9 cellular contexts compared by ENCODE assay signal in genomic region chr12:116454950-116455447, GRCh38.
DNase-seq lines count a peak whose midpoint lies in the region; ATAC-seq, FAIRE-seq and TF ChIP-seq lines count a peak whose summit lies in the region.
"Had no signal": no experiment of that assay in that cellular context is flagged by ENCODE, and none has a peak within 500 bp of the region (broad histone marks: within the 10 kb centered on the region; RNA-seq: fewer than 3 reads in every experiment).

No MANE protein-coding gene starts in this region.

- intact Hi-C loops in Right ventricle myocardium superior (cut with DNase I) = no loop called here
- intact Hi-C loops in sciatic nerve (cut with DNase I) = no loop called here
- intact Hi-C loops in activated CD4-positive, alpha-beta memory T cell treated with anti-CD3 and anti-CD28 coated beads for 36 hours (cut with micrococcal nuclease) = no loop called here

- peaks cover 22% of the 10 kb centered on the region for H3K4me1 Mint-ChIP-seq in WTC11
- H3K4me1 Mint-ChIP-seq in activated CD4-positive, alpha-beta memory T cell treated with anti-CD3 and anti-CD28 coated beads for 36 hours (ENCODE audit: low read depth) = no peaks in the 10 kb centered on the region
- H3K4me1 Mint-ChIP-seq: activated naive CD4-positive, alpha-beta T cell treated with anti-CD3 and anti-CD28 coated beads, Interleukin-2, amount 10 ng/mL, durations not matched to agents 7 days and 5 days had no signal

- peaks cover 6% of the 10 kb centered on the region; the same call in 1 of the 2 replicates for H3K9me3 Mint-ChIP-seq in WTC11
- no peaks in the 10 kb centered on the region for H3K9me3 Mint-ChIP-seq in activated CD4-positive, alpha-beta memory T cell treated with anti-CD3 and anti-CD28 coated beads for 36 hours
- H3K9me3 Mint-ChIP-seq: activated naive CD4-positive, alpha-beta T cell treated with anti-CD3 and anti-CD28 coated beads, Interleukin-2, amount 10 ng/mL, durations not matched to agents 7 days and 5 days had no signal

- peak; percentile 95 for FAIRE-seq in G401.6 (lab: Jason Lieb, UNC)

- no peaks in the 10 kb centered on the region; the same call in 1 of the 2 replicates for H3K27me3 Mint-ChIP-seq in WTC11 (ENCODE audit: low read depth)
- H3K27me3 Mint-ChIP-seq in activated CD4-positive, alpha-beta memory T cell treated with anti-CD3 and anti-CD28 coated beads for 36 hours = no peaks in the 10 kb centered on the region

- H3K36me3 Mint-ChIP-seq in WTC11 = no peaks in the 10 kb centered on the region
- H3K36me3 Mint-ChIP-seq in activated CD4-positive, alpha-beta memory T cell treated with anti-CD3 and anti-CD28 coated beads for 36 hours = no peaks in the 10 kb centered on the region
- H3K36me3 Mint-ChIP-seq: activated naive CD4-positive, alpha-beta T cell treated with anti-CD3 and anti-CD28 coated beads, Interleukin-2, amount 10 ng/mL, durations not matched to agents 7 days and 5 days had no signal

- CTCF ChIA-PET in WTC11 (lab: Charles Lee) = no interaction called here
- CTCF ChIA-PET in activated CD4-positive, alpha-beta memory T cell treated with anti-CD3 and anti-CD28 coated beads for 36 hours (lab: Charles Lee) = no interaction called here

- peak; percentile 50 for ATAC-seq in WTC11
- peak; percentile 3 for ATAC-seq in Right ventricle myocardium superior (ENCODE audit: poor library complexity)
- peak; percentile 0 for ATAC-seq in sciatic nerve

- DNase-seq in WTC11 (ENCODE audit: low spot score) (no peak), Right ventricle myocardium superior (no peak), sciatic nerve (ENCODE audit: low spot score) (no peak), substantia nigra (lab: John Stamatoyannopoulos, UW) (no peak), epidermal melanocyte (ENCODE audit: insufficient read length, low spot score) (no peak), NK-92 (lab: John Stamatoyannopoulos, UW; ENCODE audit: unreplicated experiment) (no peak)
- no peak for DNase-seq in activated CD4-positive, alpha-beta memory T cell treated with anti-CD3 and anti-CD28 coated beads for 36 hours
- DNase-seq: activated naive CD4-positive, alpha-beta T cell treated with anti-CD3 and anti-CD28 coated beads, Interleukin-2, amount 10 ng/mL, durations not matched to agents 7 days and 5 days had no signal

- POLR2A ChIA-PET in WTC11 (lab: Charles Lee) = interaction anchor here (0.5 kb wide), 1 partner anchor 25 kb away, joined by 4 read pairs; no protein-coding TSS in a partner anchor
- POLR2A ChIA-PET in activated CD4-positive, alpha-beta memory T cell treated with anti-CD3 and anti-CD28 coated beads for 36 hours (lab: Charles Lee) = no interaction called here

- no peak overlapping the region for H3K4me3 Mint-ChIP-seq in WTC11
- no peak overlapping the region for H3K4me3 Mint-ChIP-seq in activated CD4-positive, alpha-beta memory T cell treated with anti-CD3 and anti-CD28 coated beads for 36 hours
- H3K4me3 Mint-ChIP-seq: activated naive CD4-positive, alpha-beta T cell treated with anti-CD3 and anti-CD28 coated beads, Interleukin-2, amount 10 ng/mL, durations not matched to agents 7 days and 5 days had no signal

- no peak overlapping the region for H3K27ac ChIP-seq in substantia nigra (ENCODE audit: low read depth, low read length, poor library complexity, severe bottlenecking)

- TF ChIP-seq CTCF in WTC11 (IDR thresholded peaks at IDR 0.05) = no peak

- H3K27ac Mint-ChIP-seq in WTC11 = peak overlapping the region; percentile 57
- H3K27ac Mint-ChIP-seq in activated CD4-positive, alpha-beta memory T cell treated with anti-CD3 and anti-CD28 coated beads for 36 hours = no peak overlapping the region
- H3K27ac Mint-ChIP-seq: activated naive CD4-positive, alpha-beta T cell treated with anti-CD3 and anti-CD28 coated beads, Interleukin-2, amount 10 ng/mL, durations not matched to agents 7 days and 5 days had no signal

TF ChIP-seq in WTC11, 78 proteins besides CTCF, POLR2A, EP300 and RAD21 (continues in another document):
- TF ChIP-seq, protein P1, sequence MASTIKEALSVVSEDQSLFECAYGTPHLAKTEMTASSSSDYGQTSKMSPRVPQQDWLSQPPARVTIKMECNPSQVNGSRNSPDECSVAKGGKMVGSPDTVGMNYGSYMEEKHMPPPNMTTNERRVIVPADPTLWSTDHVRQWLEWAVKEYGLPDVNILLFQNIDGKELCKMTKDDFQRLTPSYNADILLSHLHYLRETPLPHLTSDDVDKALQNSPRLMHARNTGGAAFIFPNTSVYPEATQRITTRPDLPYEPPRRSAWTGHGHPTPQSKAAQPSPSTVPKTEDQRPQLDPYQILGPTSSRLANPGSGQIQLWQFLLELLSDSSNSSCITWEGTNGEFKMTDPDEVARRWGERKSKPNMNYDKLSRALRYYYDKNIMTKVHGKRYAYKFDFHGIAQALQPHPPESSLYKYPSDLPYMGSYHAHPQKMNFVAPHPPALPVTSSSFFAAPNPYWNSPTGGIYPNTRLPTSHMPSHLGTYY (CRISPR knock-in tag; IDR thresholded peaks at IDR 0.05) = no peak
- TF ChIP-seq ATF3 (CRISPR knock-in tag; conservative IDR thresholded peaks at IDR 0.05) = no peak
- TF ChIP-seq ATF6 (CRISPR knock-in tag; IDR thresholded peaks at IDR 0.05) = no peak
- TF ChIP-seq CREB1 (CRISPR knock-in tag; IDR thresholded peaks at IDR 0.05) = no peak
- TF ChIP-seq GABPB1 (CRISPR knock-in tag; IDR thresholded peaks at IDR 0.05) = no peak
- no peak for TF ChIP-seq IRF2 (CRISPR knock-in tag; IDR thresholded peaks at IDR 0.05; ENCODE audit: borderline replicate concordance, low read depth)
- TF ChIP-seq ZBTB21 (CRISPR knock-in tag; IDR thresholded peaks at IDR 0.05; ENCODE audit: borderline replicate concordance) = no peak
- no peak for TF ChIP-seq NR1H2 (CRISPR knock-in tag; IDR thresholded peaks at IDR 0.05)
- TF ChIP-seq, protein P2, sequence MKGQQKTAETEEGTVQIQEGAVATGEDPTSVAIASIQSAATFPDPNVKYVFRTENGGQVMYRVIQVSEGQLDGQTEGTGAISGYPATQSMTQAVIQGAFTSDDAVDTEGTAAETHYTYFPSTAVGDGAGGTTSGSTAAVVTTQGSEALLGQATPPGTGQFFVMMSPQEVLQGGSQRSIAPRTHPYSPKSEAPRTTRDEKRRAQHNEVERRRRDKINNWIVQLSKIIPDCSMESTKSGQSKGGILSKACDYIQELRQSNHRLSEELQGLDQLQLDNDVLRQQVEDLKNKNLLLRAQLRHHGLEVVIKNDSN (CRISPR knock-in tag; IDR thresholded peaks at IDR 0.05) = no peak
- TF ChIP-seq ZNF396 (CRISPR knock-in tag; IDR thresholded peaks at IDR 0.05; ENCODE audit: borderline replicate concordance) = no peak
- TF ChIP-seq ZNF317 (CRISPR knock-in tag; IDR thresholded peaks at IDR 0.05; ENCODE audit: borderline replicate concordance, low read depth) = no peak
- no peak for TF ChIP-seq NFYB (CRISPR knock-in tag; conservative IDR thresholded peaks at IDR 0.05; ENCODE audit: low read depth)
- TF ChIP-seq, protein P3, sequence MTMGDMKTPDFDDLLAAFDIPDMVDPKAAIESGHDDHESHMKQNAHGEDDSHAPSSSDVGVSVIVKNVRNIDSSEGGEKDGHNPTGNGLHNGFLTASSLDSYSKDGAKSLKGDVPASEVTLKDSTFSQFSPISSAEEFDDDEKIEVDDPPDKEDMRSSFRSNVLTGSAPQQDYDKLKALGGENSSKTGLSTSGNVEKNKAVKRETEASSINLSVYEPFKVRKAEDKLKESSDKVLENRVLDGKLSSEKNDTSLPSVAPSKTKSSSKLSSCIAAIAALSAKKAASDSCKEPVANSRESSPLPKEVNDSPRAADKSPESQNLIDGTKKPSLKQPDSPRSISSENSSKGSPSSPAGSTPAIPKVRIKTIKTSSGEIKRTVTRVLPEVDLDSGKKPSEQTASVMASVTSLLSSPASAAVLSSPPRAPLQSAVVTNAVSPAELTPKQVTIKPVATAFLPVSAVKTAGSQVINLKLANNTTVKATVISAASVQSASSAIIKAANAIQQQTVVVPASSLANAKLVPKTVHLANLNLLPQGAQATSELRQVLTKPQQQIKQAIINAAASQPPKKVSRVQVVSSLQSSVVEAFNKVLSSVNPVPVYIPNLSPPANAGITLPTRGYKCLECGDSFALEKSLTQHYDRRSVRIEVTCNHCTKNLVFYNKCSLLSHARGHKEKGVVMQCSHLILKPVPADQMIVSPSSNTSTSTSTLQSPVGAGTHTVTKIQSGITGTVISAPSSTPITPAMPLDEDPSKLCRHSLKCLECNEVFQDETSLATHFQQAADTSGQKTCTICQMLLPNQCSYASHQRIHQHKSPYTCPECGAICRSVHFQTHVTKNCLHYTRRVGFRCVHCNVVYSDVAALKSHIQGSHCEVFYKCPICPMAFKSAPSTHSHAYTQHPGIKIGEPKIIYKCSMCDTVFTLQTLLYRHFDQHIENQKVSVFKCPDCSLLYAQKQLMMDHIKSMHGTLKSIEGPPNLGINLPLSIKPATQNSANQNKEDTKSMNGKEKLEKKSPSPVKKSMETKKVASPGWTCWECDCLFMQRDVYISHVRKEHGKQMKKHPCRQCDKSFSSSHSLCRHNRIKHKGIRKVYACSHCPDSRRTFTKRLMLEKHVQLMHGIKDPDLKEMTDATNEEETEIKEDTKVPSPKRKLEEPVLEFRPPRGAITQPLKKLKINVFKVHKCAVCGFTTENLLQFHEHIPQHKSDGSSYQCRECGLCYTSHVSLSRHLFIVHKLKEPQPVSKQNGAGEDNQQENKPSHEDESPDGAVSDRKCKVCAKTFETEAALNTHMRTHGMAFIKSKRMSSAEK (CRISPR knock-in tag; IDR thresholded peaks at IDR 0.05; ENCODE audit: borderline replicate concordance) = no peak
- TF ChIP-seq ZNF138 (CRISPR knock-in tag; conservative IDR thresholded peaks at IDR 0.05) = no peak
- no peak for TF ChIP-seq TEAD1 (CRISPR knock-in tag; IDR thresholded peaks at IDR 0.05)

Comparison
In these comparisons a context has a peak if more than half of its experiments do, and no peak if none do; other contexts are left out.
1. ATAC-seq: peak in every context shown above with its lines; median percentile 50 in WTC11; 3 in Right ventricle myocardium superior; 0 in sciatic nerve.